10 cellular contexts compared by ENCODE assay signal in genomic region chr16:12901597-12902436, GRCh38. TPM values are rescaled to one million over a fixed set of nuclear protein-coding genes. Genes with fewer than 3 reads are reported as not detected.
DNase-seq lines count a peak whose midpoint lies in the region; ATAC-seq and TF ChIP-seq lines count a peak whose summit lies in the region.
"Had no signal": no experiment of that assay in that cellular context is flagged by ENCODE, and none has a peak within 500 bp of the region (broad histone marks: within the 10 kb centered on the region; RNA-seq: fewer than 3 reads in every experiment).

SHISA9 (plus strand) TSS chr16:12901598.

- POLR2A ChIA-PET in activated CD8-positive, alpha-beta T cell treated with anti-CD3 and anti-CD28 coated beads, Interleukin-2, amount 10 ng/mL, durations not matched to agents 7 days and 5 days (lab: Charles Lee), result no interaction called here
- POLR2A ChIA-PET in activated CD8-positive, alpha-beta T cell treated with anti-CD3 and anti-CD28 coated beads for 36 hours (lab: Charles Lee), result no interaction called here

- intact Hi-C loops in activated CD8-positive, alpha-beta T cell treated with anti-CD3 and anti-CD28 coated beads for 36 hours (cut with micrococcal nuclease), result no loop called here
- intact Hi-C loops in natural killer cell (cut with micrococcal nuclease), result no loop called here

- peak within 1 kb of the TSS; percentile 45 for H3K4me3 ChIP-seq in suprapubic skin
- no peak within 1 kb of the TSS for H3K4me3 ChIP-seq in effector memory CD4-positive, alpha-beta T cell (ENCODE audit: insufficient read depth, low read depth, low read length, poor library complexity, severe bottlenecking)

- no peak for ATAC-seq in activated CD8-positive, alpha-beta T cell treated with anti-CD3 and anti-CD28 coated beads, Interleukin-2, amount 10 ng/mL, durations not matched to agents 7 days and 5 days
- ATAC-seq in activated CD8-positive, alpha-beta T cell treated with anti-CD3 and anti-CD28 coated beads for 36 hours, result no peak
- ATAC-seq in HG03342 (IDR thresholded peaks at IDR 0.05; ENCODE audit: unreplicated experiment) (no peak), natural killer cell (no peak)

- peaks cover 2% of the 10 kb centered on the region for H3K4me1 Mint-ChIP-seq in activated CD8-positive, alpha-beta T cell treated with anti-CD3 and anti-CD28 coated beads, Interleukin-2, amount 10 ng/mL, durations not matched to agents 7 days and 5 days (ENCODE audit: low read depth)
- H3K4me1 Mint-ChIP-seq in activated CD8-positive, alpha-beta T cell treated with anti-CD3 and anti-CD28 coated beads for 36 hours (ENCODE audit: low read depth), result peaks cover 5% of the 10 kb centered on the region
- H3K4me1 Mint-ChIP-seq in natural killer cell, result no peaks in the 10 kb centered on the region

- TF ChIP-seq POLR2A in suprapubic skin (IDR thresholded peaks at IDR 0.05), result no peak

- no peak for TF ChIP-seq EP300 in suprapubic skin (IDR thresholded peaks at IDR 0.05)

- no peaks in the 10 kb centered on the region for H3K9me3 Mint-ChIP-seq in activated CD8-positive, alpha-beta T cell treated with anti-CD3 and anti-CD28 coated beads, Interleukin-2, amount 10 ng/mL, durations not matched to agents 7 days and 5 days (ENCODE audit: insufficient read depth)
- no peaks in the 10 kb centered on the region for H3K9me3 Mint-ChIP-seq in activated CD8-positive, alpha-beta T cell treated with anti-CD3 and anti-CD28 coated beads for 36 hours
- no peaks in the 10 kb centered on the region for H3K9me3 Mint-ChIP-seq in natural killer cell

- CTCF ChIA-PET in activated CD8-positive, alpha-beta T cell treated with anti-CD3 and anti-CD28 coated beads, Interleukin-2, amount 10 ng/mL, durations not matched to agents 7 days and 5 days (lab: Charles Lee), result no interaction called here
- CTCF ChIA-PET in activated CD8-positive, alpha-beta T cell treated with anti-CD3 and anti-CD28 coated beads for 36 hours (lab: Charles Lee), result no interaction called here

- H3K4me1 ChIP-seq in suprapubic skin, result peaks cover 27% of the 10 kb centered on the region
- peaks cover 3% of the 10 kb centered on the region for H3K4me1 ChIP-seq in effector memory CD4-positive, alpha-beta T cell (ENCODE audit: control insufficient read depth, insufficient read depth, low read length, poor library complexity, severe bottlenecking)

- H3K27ac Mint-ChIP-seq in activated CD8-positive, alpha-beta T cell treated with anti-CD3 and anti-CD28 coated beads, Interleukin-2, amount 10 ng/mL, durations not matched to agents 7 days and 5 days, result no peak within 1 kb of the TSS
- H3K27ac Mint-ChIP-seq in activated CD8-positive, alpha-beta T cell treated with anti-CD3 and anti-CD28 coated beads for 36 hours, result no peak within 1 kb of the TSS
- H3K27ac Mint-ChIP-seq in natural killer cell, result no peak within 1 kb of the TSS

- H3K27ac ChIP-seq in angular gyrus (ENCODE audit: low read depth, low read length) (peak within 1 kb of the TSS; percentile 85), layer of hippocampus (ENCODE audit: low read depth, low read length) (peak within 1 kb of the TSS; percentile 18), suprapubic skin (no peak within 1 kb of the TSS)
- H3K27ac ChIP-seq in effector memory CD4-positive, alpha-beta T cell (ENCODE audit: insufficient read depth, low read length, poor library complexity, severe bottlenecking), result no peak within 1 kb of the TSS

- WGBS in suprapubic skin, result 0% methylated on average over 29 of the region's 107 CpGs

- no peaks in the 10 kb centered on the region for H3K9me3 ChIP-seq in suprapubic skin
- no peaks in the 10 kb centered on the region for H3K9me3 ChIP-seq in effector memory CD4-positive, alpha-beta T cell (ENCODE audit: control insufficient read depth, low read length)

- peaks cover 24% of the 10 kb centered on the region for H3K27me3 ChIP-seq in layer of hippocampus (ENCODE audit: control insufficient read depth, insufficient read depth, low read length)
- peaks cover 89% of the 10 kb centered on the region for H3K27me3 ChIP-seq in suprapubic skin
- H3K27me3 ChIP-seq in effector memory CD4-positive, alpha-beta T cell (replicated peaks; ENCODE audit: control insufficient read depth, insufficient read depth, low read length, poor library complexity, severe bottlenecking), result peaks cover 8% of the 10 kb centered on the region

- H3K27me3 Mint-ChIP-seq in activated CD8-positive, alpha-beta T cell treated with anti-CD3 and anti-CD28 coated beads, Interleukin-2, amount 10 ng/mL, durations not matched to agents 7 days and 5 days (ENCODE audit: low read depth), result peaks cover 66% of the 10 kb centered on the region
- H3K27me3 Mint-ChIP-seq in activated CD8-positive, alpha-beta T cell treated with anti-CD3 and anti-CD28 coated beads for 36 hours, result peaks cover 57% of the 10 kb centered on the region
- peaks cover 19 to 37% of the 10 kb centered on the region in 2 donors for H3K27me3 Mint-ChIP-seq in natural killer cell (ENCODE audit: low read depth in 2 of 2)

- no peaks in the 10 kb centered on the region for H3K36me3 Mint-ChIP-seq in activated CD8-positive, alpha-beta T cell treated with anti-CD3 and anti-CD28 coated beads, Interleukin-2, amount 10 ng/mL, durations not matched to agents 7 days and 5 days (ENCODE audit: low read depth)
- H3K36me3 Mint-ChIP-seq in activated CD8-positive, alpha-beta T cell treated with anti-CD3 and anti-CD28 coated beads for 36 hours (ENCODE audit: low read depth), result no peaks in the 10 kb centered on the region
- H3K36me3 Mint-ChIP-seq in natural killer cell, result no peaks in the 10 kb centered on the region

- no peak for TF ChIP-seq CTCF in activated CD8-positive, alpha-beta T cell treated with anti-CD3 and anti-CD28 coated beads for 36 hours (IDR thresholded peaks at IDR 0.05)
- no peak for TF ChIP-seq CTCF in suprapubic skin (IDR thresholded peaks at IDR 0.05)
- no peak for TF ChIP-seq CTCF in natural killer cell (IDR thresholded peaks at IDR 0.05)

- DNase-seq in activated CD8-positive, alpha-beta T cell treated with anti-CD3 and anti-CD28 coated beads, Interleukin-2, amount 10 ng/mL, durations not matched to agents 7 days and 5 days, result peak; percentile 27
- DNase-seq in activated CD8-positive, alpha-beta T cell treated with anti-CD3 and anti-CD28 coated beads for 36 hours, result no peak
- DNase-seq in suprapubic skin (ENCODE audit: low spot score in 2 of 2), result no peak
- no peak for DNase-seq in effector memory CD4-positive, alpha-beta T cell
- no peak for DNase-seq in natural killer cell
- DNase-seq: activated T-cell treated with anti-CD3 and anti-CD28 coated beads, Interleukin-2, amount 50 U/mL, for 1 hour had no signal

- no peaks in the 10 kb centered on the region for H3K36me3 ChIP-seq in suprapubic skin
- no peaks in the 10 kb centered on the region for H3K36me3 ChIP-seq in effector memory CD4-positive, alpha-beta T cell (ENCODE audit: control insufficient read depth, insufficient read depth, low read length)

- H3K4me3 Mint-ChIP-seq in activated CD8-positive, alpha-beta T cell treated with anti-CD3 and anti-CD28 coated beads, Interleukin-2, amount 10 ng/mL, durations not matched to agents 7 days and 5 days, result no peak within 1 kb of the TSS
- no peak within 1 kb of the TSS for H3K4me3 Mint-ChIP-seq in activated CD8-positive, alpha-beta T cell treated with anti-CD3 and anti-CD28 coated beads for 36 hours
- H3K4me3 Mint-ChIP-seq in natural killer cell, result no peak within 1 kb of the TSS

RNA-seq across cellular contexts. Expression of gene SHISA9, which starts in this region (rescaled TPM):
- total RNA-seq in activated CD8-positive, alpha-beta T cell treated with anti-CD3 and anti-CD28 coated beads, Interleukin-2, amount 10 ng/mL, durations not matched to agents 7 days and 5 days, result not detected
- total RNA-seq in activated CD8-positive, alpha-beta T cell treated with anti-CD3 and anti-CD28 coated beads for 36 hours, result not detected
- 1 to 10 TPM in 2 of 4 donors, under 1 TPM in 2; 0.26 to 1.9 (median 1.2) TPM for total RNA-seq in suprapubic skin
- total RNA-seq in natural killer cell, result under 1 TPM in 1 of 3 donors, not detected in 2; 0.05 TPM
- total RNA-seq: fibroblast of villous mesenchyme had no signal

Comparison
In these comparisons a context has a peak if more than half of its experiments do, and no peak if none do; other contexts are left out.
1. Peak in DNase-seq in activated CD8-positive, alpha-beta T cell treated with anti-CD3 and anti-CD28 coated beads, Interleukin-2, amount 10 ng/mL, durations not matched to agents 7 days and 5 days; RNA of the gene not detected or under 1 TPM.
2. H3K27ac ChIP-seq: peak in angular gyrus (single experiment) and layer of hippocampus (single experiment); none in suprapubic skin (single experiment) and effector memory CD4-positive, alpha-beta T cell (single experiment).